ENCODE assay signal across 1 cellular context in genomic region chr4:182698212-182698611, GRCh38.
TF ChIP-seq lines count a peak whose summit lies in the region.

No MANE protein-coding gene starts in this region.

TF ChIP-seq in WTC11, 78 proteins besides CTCF, POLR2A, EP300 and RAD21 (continued from another document):
- TF ChIP-seq ARID4B (CRISPR knock-in tag; IDR thresholded peaks at IDR 0.05; ENCODE audit: borderline replicate concordance) (no peak), SMAD4 (CRISPR knock-in tag; IDR thresholded peaks at IDR 0.05) (no peak), ZNF138 (CRISPR knock-in tag; conservative IDR thresholded peaks at IDR 0.05) (no peak), CDX4 (CRISPR knock-in tag; IDR thresholded peaks at IDR 0.05; ENCODE audit: borderline replicate concordance) (no peak), ATF6 (CRISPR knock-in tag; IDR thresholded peaks at IDR 0.05) (no peak)
